Comparison of ENCODE assay signal across 20 cellular contexts in genomic region chr14:75880512-75880911, GRCh38.
DNase-seq lines count a peak whose midpoint lies in the region; ATAC-seq, FAIRE-seq and TF ChIP-seq lines count a peak whose summit lies in the region.
"Had no signal": no experiment of that assay in that cellular context is flagged by ENCODE, and none has a peak within 500 bp of the region (broad histone marks: within the 10 kb centered on the region; RNA-seq: fewer than 3 reads in every experiment).

No MANE protein-coding gene starts in this region.

- H3K4me1 Mint-ChIP-seq in osteocyte (ENCODE audit: unreplicated experiment): peaks cover 93% of the 10 kb centered on the region
- H3K4me1 Mint-ChIP-seq: B cell; central memory CD8-positive, alpha-beta T cell; memory B cell had no signal

- H3K27ac Mint-ChIP-seq in osteocyte (ENCODE audit: unreplicated experiment): peak overlapping the region; percentile 71
- H3K27ac Mint-ChIP-seq: B cell, memory B cell had no signal

- H2AFZ ChIP-seq in IMR-90 (replicated peaks; ENCODE audit: low read length, poor library complexity): no peak overlapping the region
- H2AFZ ChIP-seq: PC-9 had no signal

- H4K20me1 ChIP-seq in IMR-90 (ENCODE audit: insufficient read depth, low read length): no peaks in the 10 kb centered on the region

- no peak overlapping the region for H4K8ac ChIP-seq in IMR-90 (ENCODE audit: low read depth in 2 of 2, low read length in 2 of 2)

- BruUV-seq in IMR-90 (replicated peaks; lab: Mats Ljungman, UMichigan): no TSS peak

- H3K4me3 Mint-ChIP-seq in osteocyte (ENCODE audit: unreplicated experiment): no peak overlapping the region
- H3K4me3 Mint-ChIP-seq: B cell; central memory CD8-positive, alpha-beta T cell; memory B cell; nephron had no signal

- no peak for FAIRE-seq in bronchial epithelial cell (lab: Jason Lieb, UNC)

- 0 out of 4 replicates have a peak, but pooled peaks cover 0 to 3% of the 10 kb centered on the region in 2 experiments for H3K79me1 ChIP-seq in IMR-90 (ENCODE audit: low read depth in 1 of 2, low read length in 2 of 2)

- H2BK15ac ChIP-seq in IMR-90 (ENCODE audit: low read depth, low read length): no peak overlapping the region

- TF ChIP-seq RAD21 in IMR-90 (IDR thresholded peaks at IDR 0.05; ENCODE audit: low read length): no peak

- no peak overlapping the region for H4K5ac ChIP-seq in IMR-90 (ENCODE audit: low read depth, low read length)

- intact Hi-C loops in IMR-90 (cut with micrococcal nuclease): no loop called here

- in situ Hi-C loops in IMR-90 (cut with MboI; ENCODE audit: low sequenced_read_pairs): no loop called here

- WGBS in IMR-90 (ENCODE audit: extremely low coverage in 2 of 2, insufficient read length in 1 of 2), 2 experiments: 100% methylated on average over 1 of the region's 1 CpG; no CpG with 5 or more reads in 1 of the 2 experiments

- no peaks in the 10 kb centered on the region for H3K27me3 Mint-ChIP-seq in osteocyte (ENCODE audit: unreplicated experiment)
- H3K27me3 Mint-ChIP-seq: B cell; central memory CD8-positive, alpha-beta T cell; memory B cell had no signal

- peak overlapping the region; percentile 63; the same call in 1 of the 2 replicates for H2AK5ac ChIP-seq in IMR-90 (ENCODE audit: low read depth, low read length)

- no peaks in the 10 kb centered on the region for H3K36me3 Mint-ChIP-seq in osteocyte (ENCODE audit: unreplicated experiment)

- H3K4me1 ChIP-seq in IMR-90 (ENCODE audit: control insufficient read depth, insufficient read depth, low read length): peaks cover 25% of the 10 kb centered on the region
- H3K4me1 ChIP-seq: prostate gland had no signal

- H3K9ac ChIP-seq in IMR-90 (ENCODE audit: low read depth, low read length): no peak overlapping the region

- no peak overlapping the region for H3K14ac ChIP-seq in IMR-90 (replicated peaks; ENCODE audit: low read depth, low read length)

- H3K9me3 Mint-ChIP-seq in osteocyte (ENCODE audit: unreplicated experiment): no peaks in the 10 kb centered on the region
- H3K9me3 Mint-ChIP-seq: central memory CD8-positive, alpha-beta T cell; memory B cell; nephron had no signal

- no peak overlapping the region for H4K91ac ChIP-seq in IMR-90 (ENCODE audit: insufficient read depth, low read depth, low read length)

- dilution Hi-C loops in IMR-90 (cut with HindIII; ENCODE audit: low sequenced_read_pairs, unreplicated experiment): no loop called here

- no peak overlapping the region for H2BK120ac ChIP-seq in IMR-90 (ENCODE audit: low read depth, low read length)

- H3K4ac ChIP-seq in IMR-90 (ENCODE audit: low read depth, low read length): no peak overlapping the region

- H3K9me1 ChIP-seq in IMR-90 (ENCODE audit: insufficient read depth, low read length): peaks cover 12% of the 10 kb centered on the region

- H2BK20ac ChIP-seq in IMR-90 (ENCODE audit: low read depth, low read length): no peak overlapping the region

- no peak overlapping the region for H2AK9ac ChIP-seq in IMR-90 (replicated peaks; ENCODE audit: low read depth, low read length, poor library complexity)

- no peak for TF ChIP-seq POLR2A in IMR-90 (IDR thresholded peaks at IDR 0.05; ENCODE audit: low read depth, low read length)

- ATAC-seq in IMR-90 (ENCODE audit: low read depth) (no peak), HG02571 (IDR thresholded peaks at IDR 0.05; ENCODE audit: unreplicated experiment) (no peak)

- H3K27me3 ChIP-seq in IMR-90 (ENCODE audit: control insufficient read depth, insufficient read depth, low read length) (no peaks in the 10 kb centered on the region), bronchial epithelial cell (ENCODE audit: control insufficient read depth, insufficient read depth, low read length) (no peaks in the 10 kb centered on the region)

- H3K9me3 ChIP-seq in IMR-90 (ENCODE audit: control insufficient read depth, insufficient read depth, low read length): no peaks in the 10 kb centered on the region
- H3K9me3 ChIP-seq: prostate gland, thoracic aorta had no signal

- TF ChIP-seq CTCF in GM12872 (IDR thresholded peaks at IDR 0.05; ENCODE audit: insufficient read depth, low read depth, low read length) (peak; percentile 40; the same call in 2 of the 3 replicates), IMR-90 (conservative IDR thresholded peaks at IDR 0.05; ENCODE audit: low read depth, low read length) (no peak), bronchial epithelial cell (IDR thresholded peaks at IDR 0.05; ENCODE audit: insufficient read depth, low read length, severe bottlenecking) (peak; percentile 5), osteocyte (IDR thresholded peaks at IDR 0.05) (no peak)

- H3K23ac ChIP-seq in IMR-90 (ENCODE audit: low read depth, low read length): no peak overlapping the region

- H3K56ac ChIP-seq in IMR-90 (ENCODE audit: extremely low read depth, insufficient read depth, low read length): no peak overlapping the region

- H3K4me3 ChIP-seq in IMR-90 (ENCODE audit: insufficient read depth, low read depth, low read length): no peak overlapping the region
- H3K4me3 ChIP-seq in bronchial epithelial cell (ENCODE audit: low read depth, low read length): no peak overlapping the region
- H3K4me3 ChIP-seq: PC-9, prostate gland, SK-N-MC, thoracic aorta had no signal

- H3K4me2 ChIP-seq in IMR-90 (ENCODE audit: low read depth, low read length): no peak overlapping the region
- H3K4me2 ChIP-seq: PC-9 had no signal

- no peak overlapping the region for H3K18ac ChIP-seq in IMR-90 (ENCODE audit: low read depth, low read length)

- POLR2A ChIA-PET in IMR-90 (lab: Charles Lee; ENCODE audit: unreplicated experiment): no interaction called here

- no peaks in the 10 kb centered on the region for H3K36me3 ChIP-seq in IMR-90 (ENCODE audit: control insufficient read depth, insufficient read depth, low read length)
- no peaks in the 10 kb centered on the region for H3K36me3 ChIP-seq in bronchial epithelial cell (ENCODE audit: control insufficient read depth, insufficient read depth, low read length)
- H3K36me3 ChIP-seq: prostate gland, thoracic aorta had no signal

- CTCF ChIA-PET in IMR-90 (lab: Yijun Ruan, JAX): interaction anchor here (0.6 kb wide), 1 partner anchor 9 kb away, joined by 5 read pairs; no protein-coding TSS in a partner anchor

- H2BK5ac ChIP-seq in IMR-90 (ENCODE audit: low read depth, low read length, poor library complexity, severe bottlenecking): no peak overlapping the region

- DNase-seq in IMR-90 (no peak), bronchial epithelial cell (ENCODE audit: low read depth) (no peak), osteocyte (ENCODE audit: extremely low spot score, unreplicated experiment) (no peak), nucleus accumbens (lab: John Stamatoyannopoulos, UW) (no peak), kidney glomerular epithelial cell (lab: John Stamatoyannopoulos, UW) (no peak)
- DNase-seq: activated CD4-positive, alpha-beta T cell treated with anti-CD3 and anti-CD28 coated beads for 4 hours; activated effector memory CD4-positive, alpha-beta T cell treated with anti-CD3 and anti-CD28 coated beads, Interleukin-2, amount 50 U/mL, for 16 hours; effector memory CD4-positive, alpha-beta T cell; hippocampal formation; NCI-H526; PC-9 had no signal

- H3K27ac ChIP-seq in IMR-90 (ENCODE audit: insufficient read depth, low read length): no peak overlapping the region
- H3K27ac ChIP-seq: prostate gland, SK-N-MC, thoracic aorta had no signal

TF ChIP-seq in IMR-90, 13 proteins besides CTCF, POLR2A, EP300 and RAD21:
- TF ChIP-seq ELK1 (IDR thresholded peaks at IDR 0.05; ENCODE audit: borderline replicate concordance, low read depth, low read length) (no peak), SMC3 (IDR thresholded peaks at IDR 0.05; ENCODE audit: low read depth, low read length) (no peak)

Comparison
In these comparisons a context has a peak if more than half of its experiments do, and no peak if none do; other contexts are left out.
1. CTCF ChIP-seq: peak in GM12872 (single experiment) and bronchial epithelial cell (single experiment); none in IMR-90 (single experiment) and osteocyte (single experiment).